Comparison of ENCODE assay signal across 1 cellular context in genomic region chr1:12203216-12204007, GRCh38.
A peak's percentile ranks its signal among the peaks of the same experiment; 100 is the strongest.
TF ChIP-seq lines count a peak whose summit lies in the region.

No MANE protein-coding gene starts in this region.

TF ChIP-seq in K562, 482 proteins besides CTCF, POLR2A, EP300 and RAD21 (continues in another document):
- TF ChIP-seq ZNF77 (CRISPR knock-in tag; IDR thresholded peaks at IDR 0.05) (no peak), KLF6 (CRISPR knock-in tag; IDR thresholded peaks at IDR 0.05; ENCODE audit: borderline replicate concordance) (no peak), ZBTB2 (IDR thresholded peaks at IDR 0.05) (no peak; the same call in 1 of the 2 replicates), POLR3G (IDR thresholded peaks at IDR 0.05; ENCODE audit: extremely low read depth, insufficient read length, insufficient replicate concordance) (no peak), JUND (IDR thresholded peaks at IDR 0.05; ENCODE audit: borderline replicate concordance, low read depth, low read length) (peak; percentile 11; the same call in 1 of the 2 replicates), JUND (tag; IDR thresholded peaks at IDR 0.05; ENCODE audit: borderline replicate concordance, low read depth, low read length) (peak; percentile 39; the same call in 1 of the 3 replicates), TAL1 (IDR thresholded peaks at IDR 0.05) (peak; percentile 64), ZSCAN29 (IDR thresholded peaks at IDR 0.05) (no peak), EGR1 (conservative IDR thresholded peaks at IDR 0.05) (peak; percentile 73), POLR2AphosphoS5 (IDR thresholded peaks at IDR 0.05; ENCODE audit: control insufficient read depth, insufficient read depth, low read depth, low read length) (peak; percentile 40; the same call in 1 of the 2 replicates), EZH2 (IDR thresholded peaks at IDR 0.05; ENCODE audit: borderline replicate concordance, low read depth, low read length) (no peak), KLF16 (IDR thresholded peaks at IDR 0.05) (peak; percentile 63; the same call in 1 of the 2 replicates), NCOR1 (IDR thresholded peaks at IDR 0.05) (peak; percentile 59), PTTG1 (tag; IDR thresholded peaks at IDR 0.05; ENCODE audit: low read depth) (no peak), HDGF (IDR thresholded peaks at IDR 0.05) (no peak; the same call in 1 of the 2 replicates), EWSR1 (IDR thresholded peaks at IDR 0.05; ENCODE audit: borderline replicate concordance, low read depth, partially characterized antibody) (no peak), MGA (IDR thresholded peaks at IDR 0.05) (peak; percentile 86), UBTF (IDR thresholded peaks at IDR 0.05; ENCODE audit: borderline replicate concordance in 1 of 2, low read depth in 2 of 2, low read length in 2 of 2) (no peak), TCF7L2 (IDR thresholded peaks at IDR 0.05; ENCODE audit: low read depth, low read length) (no peak), ZNF121 (CRISPR knock-in tag; conservative IDR thresholded peaks at IDR 0.05) (peak; percentile 98), MTA1 (IDR thresholded peaks at IDR 0.05; ENCODE audit: borderline replicate concordance) (no peak), TSC22D4 (tag; IDR thresholded peaks at IDR 0.05) (no peak), YBX1 (IDR thresholded peaks at IDR 0.05) (no peak), CBFA2T3 (IDR thresholded peaks at IDR 0.05) (peak; percentile 80), ESRRA (IDR thresholded peaks at IDR 0.05; ENCODE audit: borderline replicate concordance, low read depth) (peak; percentile 29; the same call in 1 of the 2 replicates), MEF2A (IDR thresholded peaks at IDR 0.05; ENCODE audit: control insufficient read depth, low read depth, low read length) (no peak), SMAD4 (CRISPR knock-in tag; conservative IDR thresholded peaks at IDR 0.05) (peak; percentile 62), ZKSCAN1 (IDR thresholded peaks at IDR 0.05; ENCODE audit: low read depth, low read length) (peak; percentile 64; the same call in 1 of the 2 replicates), TFAP4 (CRISPR knock-in tag; IDR thresholded peaks at IDR 0.05; ENCODE audit: borderline replicate concordance) (peak; percentile 33; the same call in 1 of the 2 replicates), E2F6 (IDR thresholded peaks at IDR 0.05; ENCODE audit: borderline replicate concordance in 1 of 2, extremely low read depth in 1 of 2, insufficient read depth in 1 of 2, insufficient read length in 1 of 2, low read depth in 1 of 2, low read length in 1 of 2, poor library complexity in 1 of 2, severe bottlenecking in 1 of 2) (peak in 1 of 2 experiments; percentile 79), MEIS2 (IDR thresholded peaks at IDR 0.05; ENCODE audit: partially characterized antibody) (no peak), ADNP (tag; IDR thresholded peaks at IDR 0.05) (no peak), ZNF551 (CRISPR knock-in tag; IDR thresholded peaks at IDR 0.05) (no peak), ZNF24 (IDR thresholded peaks at IDR 0.05) (peak; percentile 95), ZNF384 (IDR thresholded peaks at IDR 0.05; ENCODE audit: low read depth, low read length) (peak; percentile 89), TSHZ1 (CRISPR knock-in tag; IDR thresholded peaks at IDR 0.05) (no peak), ZNF696 (CRISPR knock-in tag; conservative IDR thresholded peaks at IDR 0.05) (no peak), ZNF76 (CRISPR knock-in tag; IDR thresholded peaks at IDR 0.05; ENCODE audit: borderline replicate concordance) (no peak), ARID3B (CRISPR knock-in tag; IDR thresholded peaks at IDR 0.05; ENCODE audit: borderline replicate concordance) (no peak), NCOA6 (IDR thresholded peaks at IDR 0.05) (no peak), RCOR1 (IDR thresholded peaks at IDR 0.05; ENCODE audit: borderline replicate concordance in 1 of 2, low read depth in 2 of 2, low read length in 2 of 2) (peak in 1 of 2 experiments; percentile 57; a peak in 1 of 4 replicates)
